Comparison of ENCODE assay signal across 19 cellular contexts in the genomic region with DNA sequence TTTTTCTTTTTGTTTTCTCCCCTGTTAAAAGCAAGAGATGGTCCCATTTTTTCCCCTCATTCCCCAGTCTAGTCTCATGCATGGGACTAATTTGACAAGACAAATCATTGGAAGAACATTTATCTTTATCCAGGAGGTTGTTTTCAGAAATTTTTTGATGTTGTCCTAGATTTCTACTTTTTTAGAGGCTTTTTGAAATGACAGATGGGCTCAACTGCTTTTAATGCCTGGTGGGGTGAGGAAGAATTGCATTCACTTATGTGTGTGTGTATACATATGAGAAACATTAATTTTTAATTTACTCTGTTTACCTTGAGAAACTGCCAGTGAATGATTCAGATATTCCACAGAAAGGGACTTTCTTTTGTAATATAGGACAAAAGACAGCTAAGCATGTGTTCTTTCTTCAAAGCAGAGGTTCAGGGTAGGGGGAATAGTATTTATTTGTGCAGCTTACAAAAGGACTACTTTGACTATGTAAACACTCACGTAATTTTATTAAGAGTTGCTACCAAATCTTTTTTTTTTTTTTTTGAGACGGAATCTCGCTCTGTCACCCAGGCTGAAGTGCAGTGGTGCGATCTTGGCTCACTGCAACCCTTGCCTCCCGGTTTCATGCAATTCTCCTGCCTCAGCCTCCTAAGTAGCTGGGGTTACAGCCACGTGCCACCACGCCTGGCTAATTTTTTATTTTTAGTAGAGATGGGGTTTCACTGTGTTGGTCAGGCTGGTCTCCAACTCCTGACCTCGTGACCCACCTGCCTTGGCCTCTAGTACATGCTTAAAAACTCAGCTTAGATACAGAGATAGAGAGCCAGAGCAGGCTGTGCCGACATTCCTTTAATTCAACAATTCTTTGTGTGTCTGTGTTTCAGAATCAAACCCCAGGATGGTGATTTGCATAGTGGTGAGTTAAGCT.
DNase-seq lines count a peak whose midpoint lies in the region; ATAC-seq and TF ChIP-seq lines count a peak whose summit lies in the region.
"Had no signal": no experiment of that assay in that cellular context is flagged by ENCODE, and none has a peak within 500 bp of the region (broad histone marks: within the 10 kb centered on the region; RNA-seq: fewer than 3 reads in every experiment).

No MANE protein-coding gene starts in this region.

- WGBS in heart right ventricle, 2 donors: 81 to 85% methylated on average over 9 of the region's 9 CpGs

- peak overlapping the region; percentile 83 for H2AFZ ChIP-seq in GM23338
- H2AFZ ChIP-seq: parathyroid adenoma had no signal

- no peaks in the 10 kb centered on the region for H3K79me2 ChIP-seq in GM23338 (replicated peaks; ENCODE audit: insufficient read depth)
- H3K79me2 ChIP-seq: parathyroid adenoma had no signal

- no peaks in the 10 kb centered on the region for H3F3A ChIP-seq in GM23338 (replicated peaks; ENCODE audit: low read depth)

- DNase-seq in GM23338 (ENCODE audit: low spot score) (peak; percentile 28), astrocyte of the hippocampus (ENCODE audit: low read depth, low spot score) (peak; percentile 47), fibroblast of mammary gland (ENCODE audit: low read depth) (peak; percentile 60), osteocyte (ENCODE audit: extremely low spot score, unreplicated experiment) (no peak), SW 1271 (lab: John Stamatoyannopoulos, UW) (no peak), heart right ventricle (no peak)
- no peak for DNase-seq in activated T-cell treated with anti-CD3 and anti-CD28 coated beads, Interleukin-2, amount 50 U/mL, for 4 hours
- DNase-seq: activated CD4-positive, alpha-beta T cell treated with anti-CD3 and anti-CD28 coated beads, Interleukin-2, amount 50 U/mL, for 1 hour; body of pancreas; Caco-2; effector CD4-positive, alpha-beta T cell; NCI-H2081; NCI-H748 treated with DMSO at 0.1 percent for 48 hours had no signal

- ATAC-seq in GM23338 (no peak), HG03342 (IDR thresholded peaks at IDR 0.05; ENCODE audit: unreplicated experiment) (no peak), heart right ventricle (no peak)
- no peak for ATAC-seq in activated T-cell treated with anti-CD3 and anti-CD28 coated beads, Interleukin-2, amount 50 U/mL, for 4 hours
- ATAC-seq: body of pancreas, gastrocnemius medialis, left lobe of liver, SK-N-SH treated with all-trans-retinoic acid at 6 μM for 48 hours had no signal

- no peaks in the 10 kb centered on the region for H4K20me1 ChIP-seq in GM23338 (replicated peaks; ENCODE audit: insufficient read depth)

- H3K4me3 ChIP-seq in GM23338: no peak overlapping the region
- H3K4me3 ChIP-seq in fibroblast of mammary gland (ENCODE audit: control insufficient read depth, low read depth, low read length): no peak overlapping the region
- H3K4me3 ChIP-seq in heart right ventricle: no peak overlapping the region
- H3K4me3 ChIP-seq: body of pancreas, gastrocnemius medialis, skin epidermis had no signal

- H3K4me1 Mint-ChIP-seq in GM23338 (peaks cover 10% of the 10 kb centered on the region), osteocyte (ENCODE audit: unreplicated experiment) (peaks cover 37% of the 10 kb centered on the region)
- no peaks in the 10 kb centered on the region for H3K4me1 Mint-ChIP-seq in activated T-cell treated with anti-CD3 and anti-CD28 coated beads, Interleukin-2, amount 50 U/mL, for 4 hours (ENCODE audit: low read depth)

- H3K9me3 Mint-ChIP-seq in GM23338 (no peaks in the 10 kb centered on the region), osteocyte (ENCODE audit: unreplicated experiment) (no peaks in the 10 kb centered on the region)
- no peaks in the 10 kb centered on the region for H3K9me3 Mint-ChIP-seq in activated T-cell treated with anti-CD3 and anti-CD28 coated beads, Interleukin-2, amount 50 U/mL, for 4 hours

- H3K27me3 Mint-ChIP-seq in GM23338 (ENCODE audit: insufficient read depth, low read depth, poor library complexity): peaks cover under 1% of the 10 kb centered on the region
- no peaks in the 10 kb centered on the region for H3K27me3 Mint-ChIP-seq in osteocyte (ENCODE audit: unreplicated experiment)
- no peaks in the 10 kb centered on the region for H3K27me3 Mint-ChIP-seq in activated T-cell treated with anti-CD3 and anti-CD28 coated beads, Interleukin-2, amount 50 U/mL, for 4 hours (ENCODE audit: low read depth)

- H3K4me1 ChIP-seq in GM23338 (ENCODE audit: insufficient read depth) (0 out of 2 replicates have a peak, but pooled peaks cover 11% of the 10 kb centered on the region), heart right ventricle (no peaks in the 10 kb centered on the region)
- H3K4me1 ChIP-seq: body of pancreas, Caco-2, gastrocnemius medialis, parathyroid adenoma had no signal

- peaks cover 7% of the 10 kb centered on the region; the same call in 1 of the 2 replicates for H3K9me2 ChIP-seq in GM23338 (ENCODE audit: insufficient read depth)

- no peak overlapping the region for H3K27ac ChIP-seq in GM23338 (ENCODE audit: low read depth)
- H3K27ac ChIP-seq in heart right ventricle: no peak overlapping the region
- H3K27ac ChIP-seq: body of pancreas, gastrocnemius medialis, parathyroid adenoma, skin epidermis had no signal

- intact Hi-C loops in heart right ventricle (cut with DNase I): no loop called here

- no peaks in the 10 kb centered on the region for H3K36me3 ChIP-seq in GM23338 (ENCODE audit: insufficient read depth)
- H3K36me3 ChIP-seq in heart right ventricle: no peaks in the 10 kb centered on the region
- H3K36me3 ChIP-seq: gastrocnemius medialis had no signal

- H3K27ac Mint-ChIP-seq in GM23338 (no peak overlapping the region), osteocyte (ENCODE audit: unreplicated experiment) (peak overlapping the region; percentile 84)

- no peak overlapping the region for H3K4me3 Mint-ChIP-seq in GM23338
- H3K4me3 Mint-ChIP-seq in osteocyte (ENCODE audit: unreplicated experiment): no peak overlapping the region
- H3K4me3 Mint-ChIP-seq in activated T-cell treated with anti-CD3 and anti-CD28 coated beads, Interleukin-2, amount 50 U/mL, for 4 hours: no peak overlapping the region

- no peak overlapping the region for H3K4me2 ChIP-seq in GM23338

- TF ChIP-seq CTCF in GM23338 (conservative IDR thresholded peaks at IDR 0.05; ENCODE audit: low read depth in 2 of 2) (no peak), fibroblast of mammary gland (conservative IDR thresholded peaks at IDR 0.05; ENCODE audit: control insufficient read depth, insufficient read depth, low read depth, low read length) (no peak), osteocyte (IDR thresholded peaks at IDR 0.05) (peak; percentile 44), heart right ventricle (IDR thresholded peaks at IDR 0.05) (no peak)

- H3K9me3 ChIP-seq in heart right ventricle: no peaks in the 10 kb centered on the region
- H3K9me3 ChIP-seq: body of pancreas, Caco-2, gastrocnemius medialis had no signal

- H3K27me3 ChIP-seq in GM23338 (ENCODE audit: insufficient read depth) (no peaks in the 10 kb centered on the region), heart right ventricle (no peaks in the 10 kb centered on the region)
- H3K27me3 ChIP-seq: body of pancreas, gastrocnemius medialis had no signal

- H3K36me3 Mint-ChIP-seq in GM23338 (ENCODE audit: low read depth): no peaks in the 10 kb centered on the region
- no peaks in the 10 kb centered on the region for H3K36me3 Mint-ChIP-seq in osteocyte (ENCODE audit: unreplicated experiment)
- no peaks in the 10 kb centered on the region for H3K36me3 Mint-ChIP-seq in activated T-cell treated with anti-CD3 and anti-CD28 coated beads, Interleukin-2, amount 50 U/mL, for 4 hours (ENCODE audit: insufficient read depth)

TF ChIP-seq in GM23338, 12 proteins besides CTCF, POLR2A, EP300 and RAD21:
- no peak for TF ChIP-seq EZH2 (IDR thresholded peaks at IDR 0.05; ENCODE audit: low read depth, unreplicated experiment)
- TF ChIP-seq JUNB (IDR thresholded peaks at IDR 0.05; ENCODE audit: unreplicated experiment): no peak
- TF ChIP-seq CREB1 (CRISPR knock-in tag; IDR thresholded peaks at IDR 0.05; ENCODE audit: low read depth): no peak

Comparison
In these comparisons a context has a peak if more than half of its experiments do, and no peak if none do; other contexts are left out.
1. DNase-seq: peak in GM23338 (single experiment), astrocyte of the hippocampus (single experiment) and fibroblast of mammary gland (single experiment); none in osteocyte (single experiment), SW 1271 (0 of 2), heart right ventricle (0 of 2) and activated T-cell treated with anti-CD3 and anti-CD28 coated beads, Interleukin-2, amount 50 U/mL, for 4 hours (single experiment).